In the genomic region with DNA sequence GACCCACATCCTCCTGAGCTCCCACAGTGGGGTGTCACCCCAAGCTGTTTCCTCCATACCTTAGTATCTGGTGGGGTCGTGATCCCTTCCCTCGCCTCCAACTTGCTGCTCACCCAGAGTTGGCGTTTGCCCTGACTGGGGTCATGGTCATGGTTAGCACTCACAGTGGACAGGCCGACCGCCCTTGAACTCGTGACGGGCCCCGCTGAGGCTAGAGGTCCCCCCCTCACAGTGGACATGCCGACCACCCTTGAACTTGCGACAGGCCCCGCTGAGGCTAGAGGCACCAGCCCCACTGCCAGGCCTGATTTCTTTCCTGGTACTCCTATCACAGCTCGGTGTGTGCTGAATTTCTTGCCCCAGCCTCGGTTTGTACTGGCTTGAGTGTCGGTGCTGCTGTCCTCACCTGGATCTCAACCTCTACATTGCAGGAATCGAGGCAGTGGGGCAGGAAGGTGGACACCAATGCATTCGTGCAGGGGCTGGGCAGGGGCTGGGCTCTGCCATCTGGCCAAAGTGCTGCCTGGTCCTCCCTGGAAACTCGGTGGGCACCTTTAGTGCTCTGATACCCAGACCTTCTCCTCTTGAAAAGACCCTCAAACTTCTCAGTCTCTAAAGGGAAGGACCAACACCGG, we compare ENCODE assay signal across 38 cellular contexts. TPM values are rescaled to one million over a fixed set of nuclear protein-coding genes. Genes with fewer than 3 reads are reported as not detected.
"Had no signal": no experiment of that assay in that cellular context is flagged by ENCODE, and none has a peak within 500 bp of the region (broad histone marks: within the 10 kb centered on the region; RNA-seq: fewer than 3 reads in every experiment).

No MANE protein-coding gene starts in this region.

- H3K27ac Mint-ChIP-seq: activated B cell treated with CpG ODN at 0.5 μM for 24 hours; activated CD4-positive, alpha-beta memory T cell treated with anti-CD3 and anti-CD28 coated beads for 36 hours; activated naive CD4-positive, alpha-beta T cell treated with anti-CD3 and anti-CD28 coated beads for 36 hours; activated naive CD4-positive, alpha-beta T cell treated with anti-CD3 and anti-CD28 coated beads, Interleukin-2, amount 50 U/mL, for 72 hours; activated T-helper 1 cell treated with anti-CD3 and anti-CD28 coated beads, Interleukin-12 subunit alpha, Interleukin-12 subunit beta, Interleukin-2, Interleukin-4 antibody, amounts not matched to agents 30 ng/mL and 10 ng/mL and 1 ng/mL, durations not matched to agents 14 hours and 24 hours and 36 hours; T-cell had no signal

- ATAC-seq: activated naive CD4-positive, alpha-beta T cell treated with anti-CD3 and anti-CD28 coated beads, Interleukin-2, amount 50 U/mL, for 72 hours; activated T-cell treated with anti-CD3 and anti-CD28 coated beads, Interleukin-2, amount 50 U/mL, for 4 hours; Right ventricle myocardium inferior; SK-N-SH treated with all-trans-retinoic acid at 6 μM for 48 hours; T-cell had no signal

- H3K4me3 Mint-ChIP-seq: activated B cell treated with CpG ODN at 0.5 μM for 24 hours; activated CD4-positive, alpha-beta memory T cell treated with anti-CD3 and anti-CD28 coated beads for 36 hours; activated naive CD4-positive, alpha-beta T cell treated with anti-CD3 and anti-CD28 coated beads for 36 hours; activated T-cell treated with anti-CD3 and anti-CD28 coated beads, Interleukin-2, amount 50 U/mL, for 4 hours; activated T-helper 1 cell treated with anti-CD3 and anti-CD28 coated beads, Interleukin-12 subunit alpha, Interleukin-12 subunit beta, Interleukin-2, Interleukin-4 antibody, amounts not matched to agents 30 ng/mL and 10 ng/mL and 1 ng/mL, durations not matched to agents 14 hours and 24 hours and 36 hours; T-cell had no signal

- H3K27me3 Mint-ChIP-seq: activated B cell treated with CpG ODN at 0.5 μM for 24 hours had no signal

- H3K9me3 Mint-ChIP-seq: activated B cell treated with CpG ODN at 0.5 μM for 24 hours; activated CD4-positive, alpha-beta memory T cell treated with anti-CD3 and anti-CD28 coated beads for 36 hours; activated naive CD4-positive, alpha-beta T cell treated with anti-CD3 and anti-CD28 coated beads for 36 hours; activated naive CD4-positive, alpha-beta T cell treated with anti-CD3 and anti-CD28 coated beads, Interleukin-2, amount 50 U/mL, for 72 hours; activated T-cell treated with anti-CD3 and anti-CD28 coated beads, Interleukin-2, amount 50 U/mL, for 4 hours; activated T-helper 1 cell treated with anti-CD3 and anti-CD28 coated beads, Interleukin-12 subunit alpha, Interleukin-12 subunit beta, Interleukin-2, Interleukin-4 antibody, amounts not matched to agents 30 ng/mL and 10 ng/mL and 1 ng/mL, durations not matched to agents 14 hours and 24 hours and 36 hours; T-cell had no signal

- FAIRE-seq: RCC 7860 had no signal

- H3K36me3 Mint-ChIP-seq: activated CD4-positive, alpha-beta memory T cell treated with anti-CD3 and anti-CD28 coated beads for 36 hours; activated naive CD4-positive, alpha-beta T cell treated with anti-CD3 and anti-CD28 coated beads, Interleukin-2, amount 50 U/mL, for 72 hours; T-cell had no signal

- H3K4me3 ChIP-seq: MG63, PC-9 had no signal

- H3K4me2 ChIP-seq: PC-9 had no signal

- H3K4me1 Mint-ChIP-seq: activated B cell treated with CpG ODN at 0.5 μM for 24 hours, T-cell had no signal

- H2AFZ ChIP-seq: PC-9 had no signal

- H3K27me3 ChIP-seq: brain microvascular endothelial cell, MG63 had no signal

- H3K36me3 ChIP-seq: brain microvascular endothelial cell, MG63 had no signal

- H3K27ac ChIP-seq: brain microvascular endothelial cell, PC-9, RWPE1, VCaP had no signal

- H3K9me3 ChIP-seq: MG63 had no signal

- DNase-seq: activated B cell treated with CpG ODN at 0.5 μM for 24 hours; activated CD4-positive, alpha-beta memory T cell treated with anti-CD3 and anti-CD28 coated beads for 36 hours; activated CD4-positive, alpha-beta T cell treated with anti-CD3 and anti-CD28 coated beads for 4 hours; activated CD4-positive, alpha-beta T cell treated with anti-CD3 and anti-CD28 coated beads, Interleukin-2, amount 50 U/mL, for 1 hour; activated CD4-positive, CD25-positive, alpha-beta regulatory T cell treated with anti-CD3 and anti-CD28 coated beads, Interleukin-2, amount 50 U/mL, for 72 hours; activated CD8-positive, alpha-beta memory T cell treated with anti-CD3 and anti-CD28 coated beads, Interleukin-2, amount 50 U/mL, for 4 hours; activated gamma-delta T cell treated with Interleukin-2 at 50 U/mL for 16 hours; activated naive CD4-positive, alpha-beta T cell treated with anti-CD3 and anti-CD28 coated beads for 36 hours; activated T-cell treated with anti-CD3 and anti-CD28 coated beads for 4 hours; activated T-cell treated with anti-CD3 and anti-CD28 coated beads, Interleukin-2, amount 50 U/mL, for 4 hours; anterior cingulate cortex; brain microvascular endothelial cell; central memory CD4-positive, alpha-beta T cell; Kasumi-1; KG1; MG63; NCI-H1048; NCI-H1105 treated with DMSO at 0.1 percent for 48 hours; NCI-H1436; NCI-H1694 treated with DMSO at 0.1 percent for 48 hours; NCI-H2029; NCI-H510A; NCI-H526; NCI-H748 treated with DMSO at 0.1 percent for 48 hours; NK-92 treated with Interleukin-12 subunit alpha and Interleukin-12 subunit beta, amount 100 ng/mL, for 24 hours; PC-9; SIG-M5; T-cell; T-helper 9 cell had no signal

RNA-seq across cellular contexts. Expression of a gene that starts 37.5 kb away (rescaled TPM):
- total RNA-seq: activated B cell treated with CpG ODN at 0.5 μM for 24 hours; activated CD4-positive, alpha-beta memory T cell treated with anti-CD3 and anti-CD28 coated beads for 36 hours; activated T-helper 1 cell treated with anti-CD3 and anti-CD28 coated beads, Interleukin-12 subunit alpha, Interleukin-12 subunit beta, Interleukin-2, Interleukin-4 antibody, amounts not matched to agents 30 ng/mL and 10 ng/mL and 1 ng/mL, durations not matched to agents 14 hours and 24 hours and 36 hours; OCI-LY7; PC-9; Right ventricle myocardium inferior; SK-MEL-5 had no signal
